15 cellular contexts compared by ENCODE assay signal in genomic region chr3:195093731-195094130, GRCh38.
DNase-seq lines count a peak whose midpoint lies in the region; ATAC-seq, FAIRE-seq and TF ChIP-seq lines count a peak whose summit lies in the region.
"Had no signal": no experiment of that assay in that cellular context is flagged by ENCODE, and none has a peak within 500 bp of the region (broad histone marks: within the 10 kb centered on the region; RNA-seq: fewer than 3 reads in every experiment).

No MANE protein-coding gene starts in this region.

- WGBS in GM12878 (ENCODE audit: insufficient coverage, insufficient replicate concordance, low lambda C conversion rate, missing lambda C conversion rate) = 26% methylated on average over 9 of the region's 9 CpGs

- DNase-seq in GM12878 (ENCODE audit: low read depth, low spot score) (no peak), NCI-H526 treated with DMSO at 0.1 percent for 48 hours (lab: John Stamatoyannopoulos, UW) (no peak), caudate nucleus (lab: John Stamatoyannopoulos, UW) (no peak), SHP77 (lab: John Stamatoyannopoulos, UW) (no peak)
- DNase-seq in central memory CD4-positive, alpha-beta T cell = no peak
- DNase-seq: activated CD4-positive, alpha-beta T cell treated with anti-CD3 and anti-CD28 coated beads, Interleukin-2, amount 50 U/mL, for 1 hour; activated effector memory CD4-positive, alpha-beta T cell treated with Interleukin-2 at 50 U/mL for 16 hours; body of pancreas; NCI-H1092 treated with DMSO at 0.1 percent for 48 hours; NCI-H226; substantia nigra; T-helper 17 cell had no signal

- H3K27me3 ChIP-seq in GM12878 (replicated peaks in 1 of 2; ENCODE audit: control insufficient read depth in 2 of 2, insufficient read depth in 2 of 2, low read length in 1 of 2) (no peaks in the 10 kb centered on the region), parathyroid adenoma (ENCODE audit: control insufficient read depth, insufficient read depth, low read length) (no peaks in the 10 kb centered on the region)
- H3K27me3 ChIP-seq: body of pancreas had no signal

- H3K27ac ChIP-seq in GM12878 (ENCODE audit: control insufficient read depth, insufficient read depth) (peak overlapping the region; percentile 57; the same call in 1 of the 2 replicates), parathyroid adenoma (peak overlapping the region; percentile 59), caudate nucleus (ENCODE audit: low read depth, low read length) (no peak overlapping the region)
- H3K27ac ChIP-seq: body of pancreas had no signal

- H3K9me3 ChIP-seq in GM12878 (replicated peaks; ENCODE audit: control insufficient read depth, insufficient read depth, low read length) (no peaks in the 10 kb centered on the region), parathyroid adenoma (ENCODE audit: control insufficient read depth, low read length) (no peaks in the 10 kb centered on the region)
- H3K9me3 ChIP-seq: body of pancreas had no signal

- H2AFZ ChIP-seq in GM12878 (ENCODE audit: control insufficient read depth, low read depth, low read length) = peak overlapping the region; percentile 18
- H2AFZ ChIP-seq in parathyroid adenoma = peak overlapping the region; percentile 83

- H3K4me1 ChIP-seq in GM12878 (ENCODE audit: control insufficient read depth, insufficient read depth, low read length) = peaks cover 37% of the 10 kb centered on the region
- H3K4me1 ChIP-seq in parathyroid adenoma = peaks cover 14% of the 10 kb centered on the region
- H3K4me1 ChIP-seq: body of pancreas had no signal

- H3K4me2 ChIP-seq in GM12878 (ENCODE audit: control insufficient read depth, insufficient read depth) (peak overlapping the region; percentile 81), parathyroid adenoma (ENCODE audit: low read length) (no peak overlapping the region)

- H3K36me3 ChIP-seq in GM12878 (ENCODE audit: control insufficient read depth in 2 of 2, insufficient read depth in 2 of 2, low read length in 1 of 2) (no peaks in the 10 kb centered on the region), parathyroid adenoma (ENCODE audit: control insufficient read depth, insufficient read depth, low read length) (no peaks in the 10 kb centered on the region)

- in situ Hi-C loops in GM12878 (cut with MboI) = no loop called here

- TF ChIP-seq CTCF in GM12878 (IDR thresholded peaks at IDR 0.05 in 2 of 3, conservative IDR thresholded peaks at IDR 0.05 in 1 of 3; ENCODE audit: control insufficient read depth in 2 of 3, extremely low read depth in 1 of 3, insufficient read depth in 1 of 3, low read depth in 3 of 3, low read length in 3 of 3) = no peak
- no peak for TF ChIP-seq CTCF in parathyroid adenoma (IDR thresholded peaks at IDR 0.05)

- H3K4me3 ChIP-seq in GM12878 (peak overlapping the region; percentile 59), parathyroid adenoma (ENCODE audit: low read depth, low read length) (no peak overlapping the region)
- H3K4me3 ChIP-seq: body of pancreas had no signal

- TF ChIP-seq POLR2A in GM12878 (IDR thresholded peaks at IDR 0.05; ENCODE audit: low read depth, low read length) = no peak

- POLR2A ChIA-PET in GM12878 (lab: Charles Lee) = no interaction called here

- H4K20me1 ChIP-seq in GM12878 (ENCODE audit: control insufficient read depth, insufficient read depth) = no peaks in the 10 kb centered on the region

- no peak for TF ChIP-seq EP300 in GM12878 (IDR thresholded peaks at IDR 0.05; ENCODE audit: borderline replicate concordance in 1 of 2, control insufficient read depth in 1 of 2, low read depth in 2 of 2, low read length in 2 of 2)

- no TSS peak for BruUV-seq in GM12878 (replicated peaks; lab: Mats Ljungman, UMichigan)

- SMC1A ChIA-PET in GM12878 (lab: Charles Lee; ENCODE audit: uncharacterized antibody, unreplicated experiment) = no interaction called here

- no peak for TF ChIP-seq RAD21 in GM12878 (IDR thresholded peaks at IDR 0.05; ENCODE audit: insufficient read depth, low read depth, low read length)

- intact Hi-C loops in GM12878 (cut with micrococcal nuclease; ENCODE audit: unreplicated experiment) = no loop called here

- H3K79me2 ChIP-seq in GM12878 (ENCODE audit: control insufficient read depth, insufficient read depth, low read length) = no peaks in the 10 kb centered on the region; the same call in 1 of the 2 replicates
- peaks cover 12% of the 10 kb centered on the region for H3K79me2 ChIP-seq in parathyroid adenoma

- RAD21 ChIA-PET in GM12878 (lab: Charles Lee; ENCODE audit: unreplicated experiment) = no interaction called here

- peak; percentile 14 for ATAC-seq in GM18909 (IDR thresholded peaks at IDR 0.05; ENCODE audit: poor library complexity, unreplicated experiment)
- peak; percentile 15 for ATAC-seq in HG02678 (IDR thresholded peaks at IDR 0.05; ENCODE audit: unreplicated experiment)
- ATAC-seq in GM12878 = peak; percentile 38
- ATAC-seq: body of pancreas had no signal

- CTCF ChIA-PET in GM12878 (lab: Yijun Ruan, JAX) = no interaction called here

- no peak for FAIRE-seq in GM12878 (lab: Jason Lieb, UNC)

- H3K9ac ChIP-seq in GM12878 (ENCODE audit: control insufficient read depth, insufficient read depth, low read length) (peak overlapping the region; percentile 27), parathyroid adenoma (no peak overlapping the region)

TF ChIP-seq in GM12878, 131 proteins besides CTCF, POLR2A, EP300 and RAD21:
- TF ChIP-seq JUND (IDR thresholded peaks at IDR 0.05; ENCODE audit: low read depth, low read length) (no peak), KAT2A (conservative IDR thresholded peaks at IDR 0.05; ENCODE audit: control insufficient read depth, low read depth, low read length) (no peak), ZNF384 (IDR thresholded peaks at IDR 0.05; ENCODE audit: borderline replicate concordance, low read depth, low read length) (no peak)
TF ChIP-seq in GM12878: peak in this region for 0.
